Comparison of ENCODE assay signal across 1 cellular context in the genomic region with DNA sequence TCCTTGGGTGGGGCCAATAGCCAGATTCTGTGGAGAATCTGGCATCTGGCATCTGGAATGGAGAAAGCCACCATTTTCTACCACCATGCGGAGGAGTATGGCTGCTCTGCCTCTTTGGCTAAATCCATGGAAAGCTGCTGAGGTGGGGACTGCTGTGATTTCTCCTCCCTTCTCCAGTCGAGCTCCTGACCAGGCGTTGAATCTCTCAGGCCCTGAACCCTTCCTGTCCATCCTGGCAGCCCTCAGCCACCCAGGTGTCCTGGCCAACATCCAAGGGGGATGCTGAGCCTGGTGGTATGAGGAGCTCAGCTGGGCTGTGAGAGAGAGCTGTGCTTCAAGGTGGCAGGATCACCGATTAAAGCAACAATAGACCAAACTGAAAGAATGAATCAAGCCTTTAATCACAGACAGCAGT.
TF ChIP-seq lines count a peak whose summit lies in the region.

No MANE protein-coding gene starts in this region.

TF ChIP-seq in GM12878, 131 proteins besides CTCF, POLR2A, EP300 and RAD21:
- no peak for TF ChIP-seq SIN3A (IDR thresholded peaks at IDR 0.05; ENCODE audit: low read depth, low read length)
- no peak for TF ChIP-seq CEBPB (IDR thresholded peaks at IDR 0.05; ENCODE audit: borderline replicate concordance in 1 of 2, low read depth in 2 of 2, low read length in 2 of 2)
- TF ChIP-seq SMC3 (IDR thresholded peaks at IDR 0.05; ENCODE audit: borderline replicate concordance, low read length), result no peak
- TF ChIP-seq SREBF2 (IDR thresholded peaks at IDR 0.05; ENCODE audit: low read length), result no peak
- no peak for TF ChIP-seq MTA3 (IDR thresholded peaks at IDR 0.05; ENCODE audit: borderline replicate concordance, low read length)
- TF ChIP-seq, protein P1, sequence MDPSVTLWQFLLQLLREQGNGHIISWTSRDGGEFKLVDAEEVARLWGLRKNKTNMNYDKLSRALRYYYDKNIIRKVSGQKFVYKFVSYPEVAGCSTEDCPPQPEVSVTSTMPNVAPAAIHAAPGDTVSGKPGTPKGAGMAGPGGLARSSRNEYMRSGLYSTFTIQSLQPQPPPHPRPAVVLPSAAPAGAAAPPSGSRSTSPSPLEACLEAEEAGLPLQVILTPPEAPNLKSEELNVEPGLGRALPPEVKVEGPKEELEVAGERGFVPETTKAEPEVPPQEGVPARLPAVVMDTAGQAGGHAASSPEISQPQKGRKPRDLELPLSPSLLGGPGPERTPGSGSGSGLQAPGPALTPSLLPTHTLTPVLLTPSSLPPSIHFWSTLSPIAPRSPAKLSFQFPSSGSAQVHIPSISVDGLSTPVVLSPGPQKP (IDR thresholded peaks at IDR 0.05; ENCODE audit: low read depth, low read length), result no peak
- TF ChIP-seq, protein P2, sequence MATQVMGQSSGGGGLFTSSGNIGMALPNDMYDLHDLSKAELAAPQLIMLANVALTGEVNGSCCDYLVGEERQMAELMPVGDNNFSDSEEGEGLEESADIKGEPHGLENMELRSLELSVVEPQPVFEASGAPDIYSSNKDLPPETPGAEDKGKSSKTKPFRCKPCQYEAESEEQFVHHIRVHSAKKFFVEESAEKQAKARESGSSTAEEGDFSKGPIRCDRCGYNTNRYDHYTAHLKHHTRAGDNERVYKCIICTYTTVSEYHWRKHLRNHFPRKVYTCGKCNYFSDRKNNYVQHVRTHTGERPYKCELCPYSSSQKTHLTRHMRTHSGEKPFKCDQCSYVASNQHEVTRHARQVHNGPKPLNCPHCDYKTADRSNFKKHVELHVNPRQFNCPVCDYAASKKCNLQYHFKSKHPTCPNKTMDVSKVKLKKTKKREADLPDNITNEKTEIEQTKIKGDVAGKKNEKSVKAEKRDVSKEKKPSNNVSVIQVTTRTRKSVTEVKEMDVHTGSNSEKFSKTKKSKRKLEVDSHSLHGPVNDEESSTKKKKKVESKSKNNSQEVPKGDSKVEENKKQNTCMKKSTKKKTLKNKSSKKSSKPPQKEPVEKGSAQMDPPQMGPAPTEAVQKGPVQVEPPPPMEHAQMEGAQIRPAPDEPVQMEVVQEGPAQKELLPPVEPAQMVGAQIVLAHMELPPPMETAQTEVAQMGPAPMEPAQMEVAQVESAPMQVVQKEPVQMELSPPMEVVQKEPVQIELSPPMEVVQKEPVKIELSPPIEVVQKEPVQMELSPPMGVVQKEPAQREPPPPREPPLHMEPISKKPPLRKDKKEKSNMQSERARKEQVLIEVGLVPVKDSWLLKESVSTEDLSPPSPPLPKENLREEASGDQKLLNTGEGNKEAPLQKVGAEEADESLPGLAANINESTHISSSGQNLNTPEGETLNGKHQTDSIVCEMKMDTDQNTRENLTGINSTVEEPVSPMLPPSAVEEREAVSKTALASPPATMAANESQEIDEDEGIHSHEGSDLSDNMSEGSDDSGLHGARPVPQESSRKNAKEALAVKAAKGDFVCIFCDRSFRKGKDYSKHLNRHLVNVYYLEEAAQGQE (IDR thresholded peaks at IDR 0.05; ENCODE audit: low read depth, low read length), result no peak
- no peak for TF ChIP-seq SREBF1 (IDR thresholded peaks at IDR 0.05; ENCODE audit: low read length)
- TF ChIP-seq CREB1 (IDR thresholded peaks at IDR 0.05; ENCODE audit: low read depth), result no peak
- TF ChIP-seq MXI1 (IDR thresholded peaks at IDR 0.05; ENCODE audit: low read depth, low read length), result no peak
- TF ChIP-seq CBX5 (IDR thresholded peaks at IDR 0.05; ENCODE audit: low read depth), result no peak
- TF ChIP-seq RELA (IDR thresholded peaks at IDR 0.05; ENCODE audit: borderline replicate concordance, partially characterized antibody), result no peak
- no peak for TF ChIP-seq MYC (IDR thresholded peaks at IDR 0.05; ENCODE audit: insufficient read depth, insufficient read length, insufficient replicate concordance, low read length, severe bottlenecking)
- TF ChIP-seq, protein P3, sequence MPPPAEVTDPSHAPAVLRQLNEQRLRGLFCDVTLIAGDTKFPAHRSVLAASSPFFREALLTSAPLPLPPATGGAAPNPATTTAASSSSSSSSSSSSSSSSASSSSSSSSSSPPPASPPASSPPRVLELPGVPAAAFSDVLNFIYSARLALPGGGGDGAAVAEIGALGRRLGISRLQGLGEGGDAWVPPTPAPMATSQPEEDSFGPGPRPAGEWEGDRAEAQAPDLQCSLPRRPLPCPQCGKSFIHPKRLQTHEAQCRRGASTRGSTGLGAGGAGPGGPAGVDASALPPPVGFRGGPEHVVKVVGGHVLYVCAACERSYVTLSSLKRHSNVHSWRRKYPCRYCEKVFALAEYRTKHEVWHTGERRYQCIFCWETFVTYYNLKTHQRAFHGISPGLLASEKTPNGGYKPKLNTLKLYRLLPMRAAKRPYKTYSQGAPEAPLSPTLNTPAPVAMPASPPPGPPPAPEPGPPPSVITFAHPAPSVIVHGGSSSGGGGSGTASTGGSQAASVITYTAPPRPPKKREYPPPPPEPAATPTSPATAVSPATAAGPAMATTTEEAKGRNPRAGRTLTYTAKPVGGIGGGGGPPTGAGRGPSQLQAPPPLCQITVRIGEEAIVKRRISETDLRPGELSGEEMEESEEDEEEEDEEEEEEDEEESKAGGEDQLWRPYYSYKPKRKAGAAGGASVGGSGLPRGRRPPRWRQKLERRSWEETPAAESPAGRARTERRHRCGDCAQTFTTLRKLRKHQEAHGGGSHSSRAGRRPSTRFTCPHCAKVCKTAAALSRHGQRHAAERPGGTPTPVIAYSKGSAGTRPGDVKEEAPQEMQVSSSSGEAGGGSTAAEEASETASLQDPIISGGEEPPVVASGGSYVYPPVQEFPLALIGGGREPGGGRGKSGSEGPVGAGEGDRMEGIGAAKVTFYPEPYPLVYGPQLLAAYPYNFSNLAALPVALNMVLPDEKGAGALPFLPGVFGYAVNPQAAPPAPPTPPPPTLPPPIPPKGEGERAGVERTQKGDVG (CRISPR knock-in tag; IDR thresholded peaks at IDR 0.05), result no peak
- TF ChIP-seq HDAC2 (IDR thresholded peaks at IDR 0.05), result no peak
TF ChIP-seq in GM12878: peak in this region for 0.
